ENCODE assay signal across 8 cellular contexts in genomic region chr1:113835686-113836290, GRCh38. TPM values are rescaled to one million over a fixed set of nuclear protein-coding genes. Genes with fewer than 3 reads are reported as not detected.
DNase-seq lines count a peak whose midpoint lies in the region; ATAC-seq and TF ChIP-seq lines count a peak whose summit lies in the region.

No MANE protein-coding gene starts in this region.

- H3K27ac Mint-ChIP-seq in activated CD8-positive, alpha-beta memory T cell treated with anti-CD3 and anti-CD28 coated beads, Interleukin-2, amount 10 ng/mL, durations not matched to agents 7 days and 5 days, result peak overlapping the region; percentile 12

- H3K79me2 ChIP-seq in SU-DHL-6 (ENCODE audit: insufficient read depth, low read length), result no peaks in the 10 kb centered on the region

- H3K27me3 ChIP-seq in SU-DHL-6 (ENCODE audit: low read length), result no peaks in the 10 kb centered on the region

- peak; percentile 59; the same call in 1 of the 2 replicates for TF ChIP-seq CTCF in LNCAP (IDR thresholded peaks at IDR 0.05)
- TF ChIP-seq CTCF in SU-DHL-6 (IDR thresholded peaks at IDR 0.05; ENCODE audit: insufficient read depth, low read length, poor library complexity, severe bottlenecking), result peak; percentile 39
- peak; percentile 46 for TF ChIP-seq CTCF in fibroblast of mammary gland (conservative IDR thresholded peaks at IDR 0.05; ENCODE audit: control insufficient read depth, insufficient read depth, low read depth, low read length)

- H3K4me3 ChIP-seq in SU-DHL-6 (ENCODE audit: insufficient read depth, low read length, poor library complexity, severe bottlenecking) (no peak overlapping the region), fibroblast of mammary gland (ENCODE audit: control insufficient read depth, low read depth, low read length) (no peak overlapping the region)

- H3K9me3 ChIP-seq in SU-DHL-6 (ENCODE audit: insufficient read depth, low read length), result no peaks in the 10 kb centered on the region

- DNase-seq in activated CD8-positive, alpha-beta memory T cell treated with anti-CD3 and anti-CD28 coated beads, Interleukin-2, amount 10 ng/mL, durations not matched to agents 7 days and 5 days, result no peak
- no peak for DNase-seq in activated CD8-positive, alpha-beta memory T cell treated with anti-CD3 and anti-CD28 coated beads, Interleukin-2, amount 50 U/mL, for 48 hours
- peak; percentile 70 for DNase-seq in fibroblast of mammary gland (ENCODE audit: low read depth)
- peak; percentile 33 for DNase-seq in putamen (ENCODE audit: low spot score)
- no peak for DNase-seq in NK-92 (lab: John Stamatoyannopoulos, UW; ENCODE audit: unreplicated experiment)

- no peaks in the 10 kb centered on the region for H3K9me2 ChIP-seq in SU-DHL-6 (replicated peaks; ENCODE audit: insufficient read depth, low read length)

- H3K36me3 Mint-ChIP-seq in activated CD8-positive, alpha-beta memory T cell treated with anti-CD3 and anti-CD28 coated beads, Interleukin-2, amount 10 ng/mL, durations not matched to agents 7 days and 5 days, result peaks cover 54% of the 10 kb centered on the region

- CTCF ChIA-PET in activated CD8-positive, alpha-beta memory T cell treated with anti-CD3 and anti-CD28 coated beads, Interleukin-2, amount 10 ng/mL, durations not matched to agents 7 days and 5 days (lab: Charles Lee), result interaction anchor here (0.8 to 7.2 kb wide), 17 partner anchors 8 to 143 kb away, joined by 3 to 50 read pairs (median 6); partner anchors contain the start of genes AP4B1, BCL2L15, DCLRE1B and HIPK1

- H3K4me2 ChIP-seq in SU-DHL-6 (ENCODE audit: low read depth, low read length, poor library complexity, severe bottlenecking), result peak overlapping the region; percentile 26

- H3F3A ChIP-seq in SU-DHL-6 (ENCODE audit: insufficient read depth), result peaks cover 13% of the 10 kb centered on the region; the same call in 1 of the 2 replicates

- H3K27ac ChIP-seq in SU-DHL-6 (ENCODE audit: low read depth, low read length), result no peak overlapping the region

- H2AFZ ChIP-seq in SU-DHL-6 (ENCODE audit: low read depth, low read length, severe bottlenecking), result no peak overlapping the region

- no peaks in the 10 kb centered on the region for H4K20me1 ChIP-seq in SU-DHL-6 (ENCODE audit: low read depth, low read length)

- ATAC-seq in activated CD8-positive, alpha-beta memory T cell treated with anti-CD3 and anti-CD28 coated beads, Interleukin-2, amount 10 ng/mL, durations not matched to agents 7 days and 5 days, result no peak
- ATAC-seq in GM19328 (IDR thresholded peaks at IDR 0.05; ENCODE audit: unreplicated experiment), result no peak

- no peaks in the 10 kb centered on the region for H3K9me3 Mint-ChIP-seq in activated CD8-positive, alpha-beta memory T cell treated with anti-CD3 and anti-CD28 coated beads, Interleukin-2, amount 10 ng/mL, durations not matched to agents 7 days and 5 days (ENCODE audit: low read depth)

- H3K27me3 Mint-ChIP-seq in activated CD8-positive, alpha-beta memory T cell treated with anti-CD3 and anti-CD28 coated beads, Interleukin-2, amount 10 ng/mL, durations not matched to agents 7 days and 5 days, result no peaks in the 10 kb centered on the region

- peaks cover 10% of the 10 kb centered on the region for H3K4me1 Mint-ChIP-seq in activated CD8-positive, alpha-beta memory T cell treated with anti-CD3 and anti-CD28 coated beads, Interleukin-2, amount 10 ng/mL, durations not matched to agents 7 days and 5 days

- no peak overlapping the region for H3K9ac ChIP-seq in SU-DHL-6 (ENCODE audit: low read length)

- H3K4me3 Mint-ChIP-seq in activated CD8-positive, alpha-beta memory T cell treated with anti-CD3 and anti-CD28 coated beads, Interleukin-2, amount 10 ng/mL, durations not matched to agents 7 days and 5 days, result no peak overlapping the region

- peaks cover 41% of the 10 kb centered on the region; the same call in 1 of the 2 replicates for H3K36me3 ChIP-seq in SU-DHL-6 (ENCODE audit: low read length)

RNA-seq across cellular contexts. Expression of gene RSBN1, which starts 23.5 kb away (rescaled TPM):
- 10 to 100 TPM; 23.7 to 24.9 TPM for total RNA-seq in activated CD8-positive, alpha-beta memory T cell treated with anti-CD3 and anti-CD28 coated beads, Interleukin-2, amount 10 ng/mL, durations not matched to agents 7 days and 5 days

RNA-seq across cellular contexts. Expression of gene PTPN22, which starts 35.7 kb away (rescaled TPM):
- 100 to 1,000 TPM; 112 to 133 TPM for total RNA-seq in activated CD8-positive, alpha-beta memory T cell treated with anti-CD3 and anti-CD28 coated beads, Interleukin-2, amount 10 ng/mL, durations not matched to agents 7 days and 5 days

RNA-seq across cellular contexts. Expression of gene BCL2L15, which starts 51.6 kb away (rescaled TPM):
- total RNA-seq in activated CD8-positive, alpha-beta memory T cell treated with anti-CD3 and anti-CD28 coated beads, Interleukin-2, amount 10 ng/mL, durations not matched to agents 7 days and 5 days, result 1 to 10 TPM; 1.2 to 2.1 TPM

Comparison
In these comparisons a context has a peak if more than half of its experiments do, and no peak if none do; other contexts are left out.
1. DNase-seq: peak in fibroblast of mammary gland (single experiment) and putamen (single experiment); none in activated CD8-positive, alpha-beta memory T cell treated with anti-CD3 and anti-CD28 coated beads, Interleukin-2, amount 10 ng/mL, durations not matched to agents 7 days and 5 days (single experiment), activated CD8-positive, alpha-beta memory T cell treated with anti-CD3 and anti-CD28 coated beads, Interleukin-2, amount 50 U/mL, for 48 hours (single experiment) and NK-92 (single experiment).
2. Peak in every context shown above with its lines, with median percentiles within 50 percentile points of each other: CTCF ChIP-seq.